In genomic region chr20:22504829-22505377, GRCh38 we compare ENCODE assay signal across 36 cellular contexts.
"Had no signal": no experiment of that assay in that cellular context is flagged by ENCODE, and none has a peak within 500 bp of the region (broad histone marks: within the 10 kb centered on the region; RNA-seq: fewer than 3 reads in every experiment).

No MANE protein-coding gene starts in this region.

- DNase-seq: activated CD4-positive, alpha-beta memory T cell treated with anti-CD3 and anti-CD28 coated beads for 36 hours; activated CD4-positive, alpha-beta T cell treated with anti-CD3 and anti-CD28 coated beads for 36 hours; activated CD4-positive, alpha-beta T cell treated with anti-CD3 and anti-CD28 coated beads, Interleukin-2, amount 10 ng/mL, durations not matched to agents 24 days and 14 days; activated CD4-positive, CD25-positive, alpha-beta regulatory T cell; activated CD4-positive, CD25-positive, alpha-beta regulatory T cell treated with anti-CD3 and anti-CD28 coated beads, Interleukin-2, amount 50 U/mL, for 72 hours; activated CD8-positive, alpha-beta memory T cell treated with anti-CD3 and anti-CD28 coated beads, Interleukin-2, amount 10 ng/mL, durations not matched to agents 7 days and 5 days; activated CD8-positive, alpha-beta memory T cell treated with anti-CD3 and anti-CD28 coated beads, Interleukin-2, amount 50 U/mL, for 4 hours; activated CD8-positive, alpha-beta T cell treated with anti-CD3 and anti-CD28 coated beads, Interleukin-2, amount 10 ng/mL, durations not matched to agents 7 days and 5 days; activated effector memory CD4-positive, alpha-beta T cell treated with anti-CD3 and anti-CD28 coated beads, Interleukin-2, amount 50 U/mL, for 16 hours; activated naive CD4-positive, alpha-beta T cell treated with anti-CD3 and anti-CD28 coated beads for 36 hours; activated naive CD8-positive, alpha-beta T cell treated with anti-CD3 and anti-CD28 coated beads for 36 hours; activated naive CD8-positive, alpha-beta T cell treated with anti-CD3 and anti-CD28 coated beads, Interleukin-2, amount 50 U/mL, for 24 hours; activated T-cell treated with anti-CD3 and anti-CD28 coated beads, Interleukin-2, amount 50 U/mL, for 1 hour; activated T-cell treated with anti-CD3 and anti-CD28 coated beads, Interleukin-2, amount 50 U/mL, for 48 hours; adrenal gland; amygdala; aorta; body of pancreas; caudate nucleus; cortex of kidney; dermis blood vessel endothelial cell; effector CD4-positive, alpha-beta T cell; effector memory CD8-positive, alpha-beta T cell; foreskin keratinocyte; gastrocnemius medialis; SW 1271; T-cell; T1000 had no signal

- H3K27me3 ChIP-seq: adrenal gland, body of pancreas, foreskin keratinocyte, gastrocnemius medialis had no signal

- H3K27me3 Mint-ChIP-seq: activated CD4-positive, alpha-beta memory T cell treated with anti-CD3 and anti-CD28 coated beads for 36 hours; activated CD4-positive, alpha-beta T cell treated with anti-CD3 and anti-CD28 coated beads for 36 hours; activated CD4-positive, alpha-beta T cell treated with anti-CD3 and anti-CD28 coated beads, Interleukin-2, amount 10 ng/mL, durations not matched to agents 24 days and 14 days; activated CD8-positive, alpha-beta memory T cell treated with anti-CD3 and anti-CD28 coated beads, Interleukin-2, amount 10 ng/mL, durations not matched to agents 7 days and 5 days; activated naive CD4-positive, alpha-beta T cell treated with anti-CD3 and anti-CD28 coated beads, Interleukin-2, amount 50 U/mL, for 24 hours; activated naive CD8-positive, alpha-beta T cell treated with anti-CD3 and anti-CD28 coated beads for 36 hours; activated naive CD8-positive, alpha-beta T cell treated with anti-CD3 and anti-CD28 coated beads, Interleukin-2, amount 50 U/mL, for 24 hours; effector memory CD8-positive, alpha-beta T cell; T-cell had no signal

- H3K9me3 ChIP-seq: adrenal gland, body of pancreas, gastrocnemius medialis had no signal

- H3K27ac Mint-ChIP-seq: activated CD4-positive, alpha-beta memory T cell treated with anti-CD3 and anti-CD28 coated beads for 36 hours; activated CD4-positive, alpha-beta T cell treated with anti-CD3 and anti-CD28 coated beads for 36 hours; activated CD4-positive, alpha-beta T cell treated with anti-CD3 and anti-CD28 coated beads, Interleukin-2, amount 10 ng/mL, durations not matched to agents 24 days and 14 days; activated CD8-positive, alpha-beta memory T cell treated with anti-CD3 and anti-CD28 coated beads, Interleukin-2, amount 10 ng/mL, durations not matched to agents 7 days and 5 days; activated CD8-positive, alpha-beta T cell treated with anti-CD3 and anti-CD28 coated beads, Interleukin-2, amount 10 ng/mL, durations not matched to agents 7 days and 5 days; activated naive CD4-positive, alpha-beta T cell treated with anti-CD3 and anti-CD28 coated beads for 36 hours; activated naive CD4-positive, alpha-beta T cell treated with anti-CD3 and anti-CD28 coated beads, Interleukin-2, amount 50 U/mL, for 24 hours; activated naive CD8-positive, alpha-beta T cell treated with anti-CD3 and anti-CD28 coated beads for 36 hours; activated naive CD8-positive, alpha-beta T cell treated with anti-CD3 and anti-CD28 coated beads, Interleukin-2, amount 50 U/mL, for 24 hours; activated T-helper 1 cell treated with anti-CD3 and anti-CD28 coated beads, Interleukin-12 subunit alpha, Interleukin-12 subunit beta, Interleukin-2, Interleukin-4 antibody, amounts not matched to agents 30 ng/mL and 10 ng/mL and 1 ng/mL, durations not matched to agents 14 hours and 24 hours and 36 hours; activated T-helper 2 cell treated with anti-CD3 and anti-CD28 coated beads, Interferon-gamma antibody, Interleukin-2, Interleukin-4, amounts not matched to agents 10 μg/mL and 5 μg/mL and 100 μg/mL, durations not matched to agents 14 hours and 24 hours and 36 hours; effector memory CD8-positive, alpha-beta T cell; T-cell; T-helper 1 cell treated with Interleukin-12 subunit alpha and Interleukin-12 subunit beta and Interleukin-4 antibody, amounts not matched to agents 30 μg/mL and 1 μg/mL, for 36 hours had no signal

- H3K9me3 Mint-ChIP-seq: activated CD4-positive, alpha-beta T cell treated with anti-CD3 and anti-CD28 coated beads, Interleukin-2, amount 10 ng/mL, durations not matched to agents 24 days and 14 days; activated naive CD4-positive, alpha-beta T cell treated with anti-CD3 and anti-CD28 coated beads, Interleukin-2, amount 50 U/mL, for 24 hours; activated naive CD8-positive, alpha-beta T cell treated with anti-CD3 and anti-CD28 coated beads for 36 hours; activated naive CD8-positive, alpha-beta T cell treated with anti-CD3 and anti-CD28 coated beads, Interleukin-2, amount 50 U/mL, for 24 hours had no signal

- FAIRE-seq: colon, endometrium, endothelial cell of umbilical vein had no signal

- ATAC-seq: activated CD4-positive, alpha-beta T cell treated with anti-CD3 and anti-CD28 coated beads for 36 hours; activated CD8-positive, alpha-beta memory T cell treated with anti-CD3 and anti-CD28 coated beads, Interleukin-2, amount 10 ng/mL, durations not matched to agents 7 days and 5 days; activated CD8-positive, alpha-beta T cell treated with anti-CD3 and anti-CD28 coated beads, Interleukin-2, amount 10 ng/mL, durations not matched to agents 7 days and 5 days; activated naive CD8-positive, alpha-beta T cell treated with anti-CD3 and anti-CD28 coated beads, Interleukin-2, amount 50 U/mL, for 24 hours; body of pancreas; effector memory CD8-positive, alpha-beta T cell; foreskin keratinocyte; gastrocnemius medialis; T-cell had no signal

- H3K27ac ChIP-seq: adrenal gland, body of pancreas, epithelial cell of prostate, foreskin keratinocyte, gastrocnemius medialis had no signal

- H3K4me1 ChIP-seq: adrenal gland, foreskin keratinocyte, gastrocnemius medialis had no signal

- H3K4me1 Mint-ChIP-seq: activated CD4-positive, alpha-beta T cell treated with anti-CD3 and anti-CD28 coated beads for 36 hours; activated CD4-positive, alpha-beta T cell treated with anti-CD3 and anti-CD28 coated beads, Interleukin-2, amount 10 ng/mL, durations not matched to agents 24 days and 14 days; activated CD8-positive, alpha-beta memory T cell treated with anti-CD3 and anti-CD28 coated beads, Interleukin-2, amount 10 ng/mL, durations not matched to agents 7 days and 5 days; activated naive CD4-positive, alpha-beta T cell treated with anti-CD3 and anti-CD28 coated beads, Interleukin-2, amount 50 U/mL, for 24 hours; activated naive CD8-positive, alpha-beta T cell treated with anti-CD3 and anti-CD28 coated beads for 36 hours; activated naive CD8-positive, alpha-beta T cell treated with anti-CD3 and anti-CD28 coated beads, Interleukin-2, amount 50 U/mL, for 24 hours; T-cell had no signal

- H3K36me3 ChIP-seq: adrenal gland, gastrocnemius medialis had no signal

- H3K36me3 Mint-ChIP-seq: activated CD4-positive, alpha-beta memory T cell treated with anti-CD3 and anti-CD28 coated beads for 36 hours; activated CD8-positive, alpha-beta memory T cell treated with anti-CD3 and anti-CD28 coated beads, Interleukin-2, amount 10 ng/mL, durations not matched to agents 7 days and 5 days; activated naive CD4-positive, alpha-beta T cell treated with anti-CD3 and anti-CD28 coated beads, Interleukin-2, amount 50 U/mL, for 24 hours; activated naive CD8-positive, alpha-beta T cell treated with anti-CD3 and anti-CD28 coated beads for 36 hours; T-cell had no signal

- H3K4me3 ChIP-seq: adrenal gland, body of pancreas, gastrocnemius medialis had no signal

- H3K4me3 Mint-ChIP-seq: activated CD4-positive, alpha-beta memory T cell treated with anti-CD3 and anti-CD28 coated beads for 36 hours; activated CD4-positive, alpha-beta T cell treated with anti-CD3 and anti-CD28 coated beads for 36 hours; activated CD4-positive, alpha-beta T cell treated with anti-CD3 and anti-CD28 coated beads, Interleukin-2, amount 10 ng/mL, durations not matched to agents 24 days and 14 days; activated CD8-positive, alpha-beta memory T cell treated with anti-CD3 and anti-CD28 coated beads, Interleukin-2, amount 10 ng/mL, durations not matched to agents 7 days and 5 days; activated CD8-positive, alpha-beta T cell treated with anti-CD3 and anti-CD28 coated beads, Interleukin-2, amount 10 ng/mL, durations not matched to agents 7 days and 5 days; activated naive CD4-positive, alpha-beta T cell treated with anti-CD3 and anti-CD28 coated beads for 36 hours; activated naive CD4-positive, alpha-beta T cell treated with anti-CD3 and anti-CD28 coated beads, Interleukin-2, amount 50 U/mL, for 24 hours; activated naive CD8-positive, alpha-beta T cell treated with anti-CD3 and anti-CD28 coated beads for 36 hours; activated naive CD8-positive, alpha-beta T cell treated with anti-CD3 and anti-CD28 coated beads, Interleukin-2, amount 50 U/mL, for 24 hours; activated T-helper 1 cell treated with anti-CD3 and anti-CD28 coated beads, Interleukin-12 subunit alpha, Interleukin-12 subunit beta, Interleukin-2, Interleukin-4 antibody, amounts not matched to agents 30 ng/mL and 10 ng/mL and 1 ng/mL, durations not matched to agents 14 hours and 24 hours and 36 hours; effector memory CD8-positive, alpha-beta T cell; T-cell; T-helper 1 cell treated with Interleukin-12 subunit alpha and Interleukin-12 subunit beta and Interleukin-4 antibody, amounts not matched to agents 30 μg/mL and 1 μg/mL, for 36 hours had no signal
